In genomic region chr3:98994128-98994762, GRCh38 we compare ENCODE assay signal across 8 cellular contexts.
DNase-seq lines count a peak whose midpoint lies in the region; ATAC-seq and TF ChIP-seq lines count a peak whose summit lies in the region.

No MANE protein-coding gene starts in this region.

- peak; percentile 59 for DNase-seq in NCI-H82 (lab: John Stamatoyannopoulos, UW)
- no peak for DNase-seq in NCI-H82 treated with DMSO at 0.1 percent for 48 hours (lab: John Stamatoyannopoulos, UW; ENCODE audit: unreplicated experiment)
- peak; percentile 67 for DNase-seq in SW480 (ENCODE audit: low spot score)
- no peak for DNase-seq in left cardiac atrium
- DNase-seq in thyroid gland, result no peak

- ATAC-seq in left cardiac atrium (peak; percentile 27 to 63), HG02870 (IDR thresholded peaks at IDR 0.05; ENCODE audit: unreplicated experiment) (no peak), HG03342 (IDR thresholded peaks at IDR 0.05; ENCODE audit: unreplicated experiment) (no peak), GM19351 (IDR thresholded peaks at IDR 0.05; ENCODE audit: unreplicated experiment) (no peak)

- no peaks in the 10 kb centered on the region for H3K36me3 ChIP-seq in thyroid gland

- no peaks in the 10 kb centered on the region for H3K27me3 ChIP-seq in thyroid gland

- intact Hi-C loops in left cardiac atrium (cut with DNase I), result loop anchor here (2.0 to 10.0 kb wide), 3 partner anchors 177 to 397 kb away; no protein-coding TSS in a partner anchor
- intact Hi-C loops in thyroid gland (cut with DNase I), result loop anchor here (2.0 kb wide), 1 partner anchor 177 kb away; no protein-coding TSS in a partner anchor

- no peaks in the 10 kb centered on the region for H3K9me3 ChIP-seq in thyroid gland

- peak; percentile 56 to 88 (median 65) for TF ChIP-seq CTCF in thyroid gland (IDR thresholded peaks at IDR 0.05)

- no peaks in the 10 kb centered on the region for H3K4me1 ChIP-seq in thyroid gland

- TF ChIP-seq POLR2A in thyroid gland (IDR thresholded peaks at IDR 0.05), result no peak

- no peak overlapping the region for H3K4me3 ChIP-seq in thyroid gland (replicated peaks in 1 of 3)

- no peak overlapping the region for H3K27ac ChIP-seq in thyroid gland

Comparison
In these comparisons a context has a peak if more than half of its experiments do, and no peak if none do; other contexts are left out.
1. DNase-seq: peak in NCI-H82 (single experiment) and SW480 (single experiment); none in NCI-H82 treated with DMSO at 0.1 percent for 48 hours (single experiment), left cardiac atrium (single experiment) and thyroid gland (0 of 2).
2. ATAC-seq: peak in left cardiac atrium (2 of 2); none in HG02870 (single experiment), HG03342 (single experiment) and GM19351 (single experiment).